Comparison of ENCODE assay signal across 22 cellular contexts in genomic region chr11:104380358-104380757, GRCh38.
DNase-seq lines count a peak whose midpoint lies in the region; ATAC-seq and TF ChIP-seq lines count a peak whose summit lies in the region.
"Had no signal": no experiment of that assay in that cellular context is flagged by ENCODE, and none has a peak within 500 bp of the region (broad histone marks: within the 10 kb centered on the region; RNA-seq: fewer than 3 reads in every experiment).

No MANE protein-coding gene starts in this region.

- no peak overlapping the region for H4K91ac ChIP-seq in mesenchymal stem cell (ENCODE audit: low read length)

- no peak overlapping the region for H3K18ac ChIP-seq in mesenchymal stem cell (ENCODE audit: low read depth in 1 of 2, low read length in 2 of 2)

- TF ChIP-seq POLR2A in right lobe of liver (IDR thresholded peaks at IDR 0.05), result no peak

- H2AFZ ChIP-seq in mesenchymal stem cell (ENCODE audit: low read depth, low read length), result no peak overlapping the region

- H3K23ac ChIP-seq in mesenchymal stem cell (ENCODE audit: low read length in 2 of 2), result no peak overlapping the region

- H3K4me1 ChIP-seq in HAP-1, result peaks cover 10% of the 10 kb centered on the region
- H3K4me1 ChIP-seq in mesenchymal stem cell (ENCODE audit: control insufficient read depth, insufficient read depth, low read depth, low read length), result no peaks in the 10 kb centered on the region
- no peaks in the 10 kb centered on the region for H3K4me1 ChIP-seq in right lobe of liver
- H3K4me1 ChIP-seq: BE2C, Peyer's patch had no signal

- peak overlapping the region; percentile 59 for H3K27ac ChIP-seq in mesenchymal stem cell (ENCODE audit: low read length, poor library complexity, severe bottlenecking)
- no peak overlapping the region for H3K27ac ChIP-seq in right lobe of liver
- H3K27ac ChIP-seq: Peyer's patch had no signal

- H3K4me3 ChIP-seq in AG10803 (ENCODE audit: low read length) (no peak overlapping the region), HAP-1 (no peak overlapping the region), astrocyte of the spinal cord (ENCODE audit: low read depth, low read length) (no peak overlapping the region), mesenchymal stem cell (ENCODE audit: insufficient read depth in 1 of 2, low read depth in 1 of 2, low read length in 2 of 2) (no peak overlapping the region), right lobe of liver (no peak overlapping the region)
- H3K4me3 ChIP-seq: Peyer's patch had no signal

- no peak overlapping the region for H3K4me2 ChIP-seq in mesenchymal stem cell (ENCODE audit: low read length, poor library complexity, severe bottlenecking)

- no peak overlapping the region for H2BK120ac ChIP-seq in mesenchymal stem cell (ENCODE audit: low read depth, low read length)

- no peaks in the 10 kb centered on the region for H3K79me1 ChIP-seq in mesenchymal stem cell (replicated peaks; ENCODE audit: low read length, poor library complexity, severe bottlenecking)

- ATAC-seq in GM19467 (IDR thresholded peaks at IDR 0.05; ENCODE audit: unreplicated experiment) (no peak), right lobe of liver (no peak)
- ATAC-seq: HCT116 had no signal

- in situ Hi-C loops in HAP-1 (cut with MboI; ENCODE audit: low sequenced_read_pairs), result no loop called here
- in situ Hi-C loops in astrocyte of the spinal cord (cut with HindIII; ENCODE audit: low sequenced_read_pairs), result no loop called here

- no peak overlapping the region for H2BK15ac ChIP-seq in mesenchymal stem cell (ENCODE audit: low read depth, poor library complexity, severe bottlenecking)

- H2BK5ac ChIP-seq in mesenchymal stem cell (ENCODE audit: low read depth, low read length, poor library complexity, severe bottlenecking), result no peak overlapping the region

- no peak overlapping the region for H2BK12ac ChIP-seq in mesenchymal stem cell (ENCODE audit: low read length in 2 of 2)

- intact Hi-C loops in right lobe of liver (cut with DNase I), result no loop called here

- no peak overlapping the region for H2AK5ac ChIP-seq in mesenchymal stem cell (ENCODE audit: low read length, severe bottlenecking)

- TF ChIP-seq CTCF in AG10803 (conservative IDR thresholded peaks at IDR 0.05; ENCODE audit: low read length), result no peak
- no peak for TF ChIP-seq CTCF in astrocyte of the spinal cord (IDR thresholded peaks at IDR 0.05; ENCODE audit: low read depth, low read length)
- TF ChIP-seq CTCF in right lobe of liver (IDR thresholded peaks at IDR 0.05), result no peak

- no peak overlapping the region for H3K4ac ChIP-seq in mesenchymal stem cell (ENCODE audit: low read depth in 1 of 2, low read length in 2 of 2)

- no peak overlapping the region for H3K9ac ChIP-seq in mesenchymal stem cell (ENCODE audit: low read length)

- DNase-seq in AG10803 (ENCODE audit: low read depth), result peak; percentile 6
- DNase-seq in HAP-1 (ENCODE audit: low spot score in 2 of 2), result peak; percentile 13 to 67
- DNase-seq in astrocyte of the spinal cord (ENCODE audit: low read depth, low spot score), result peak; percentile 9
- no peak for DNase-seq in mesenchymal stem cell
- DNase-seq in NCI-H1930 (lab: John Stamatoyannopoulos, UW), result no peak
- DNase-seq in right lobe of liver, result no peak
- no peak for DNase-seq in DMS153 (lab: John Stamatoyannopoulos, UW)
- DNase-seq: BE2C; CD4-positive, CD25-positive, alpha-beta regulatory T cell; DMS 273 treated with DMSO at 0.1 percent for 48 hours; DND-41; GOT3; KBM-7; NCI-H1092; NCI-H1436; NCI-H187 treated with DMSO at 0.1 percent for 48 hours; NCI-H345; NCI-H524 treated with DMSO at 0.1 percent for 48 hours; NCI-H82; Peyer's patch had no signal

- H4K8ac ChIP-seq in mesenchymal stem cell (ENCODE audit: low read length), result no peak overlapping the region

- H3K9me3 ChIP-seq in HAP-1 (no peaks in the 10 kb centered on the region), mesenchymal stem cell (ENCODE audit: control insufficient read depth, low read length) (no peaks in the 10 kb centered on the region), right lobe of liver (no peaks in the 10 kb centered on the region)
- H3K9me3 ChIP-seq: BE2C, Peyer's patch had no signal

- no peak overlapping the region for H3K14ac ChIP-seq in mesenchymal stem cell (ENCODE audit: low read length in 2 of 2)

- H3K27me3 ChIP-seq in HAP-1 (ENCODE audit: low read depth) (no peaks in the 10 kb centered on the region), mesenchymal stem cell (ENCODE audit: control insufficient read depth in 1 of 2, insufficient read depth in 1 of 2, low read length in 2 of 2) (no peaks in the 10 kb centered on the region), right lobe of liver (no peaks in the 10 kb centered on the region)
- H3K27me3 ChIP-seq: BE2C, Peyer's patch had no signal

- H3K36me3 ChIP-seq in HAP-1 (replicated peaks) (no peaks in the 10 kb centered on the region), mesenchymal stem cell (ENCODE audit: control insufficient read depth in 1 of 2, insufficient read depth in 2 of 2, low read depth in 1 of 2, low read length in 2 of 2) (no peaks in the 10 kb centered on the region), right lobe of liver (no peaks in the 10 kb centered on the region)
- H3K36me3 ChIP-seq: BE2C, Peyer's patch had no signal

Comparison
In these comparisons a context has a peak if more than half of its experiments do, and no peak if none do; other contexts are left out.
1. DNase-seq: peak in AG10803 (single experiment), HAP-1 (2 of 2) and astrocyte of the spinal cord (single experiment); none in mesenchymal stem cell (single experiment), NCI-H1930 (0 of 2), right lobe of liver (0 of 3) and DMS153 (single experiment).